ENCODE assay signal across 29 cellular contexts in genomic region chr16:75122609-75123008, GRCh38.
"Had no signal": no experiment of that assay in that cellular context is flagged by ENCODE, and none has a peak within 500 bp of the region (broad histone marks: within the 10 kb centered on the region; RNA-seq: fewer than 3 reads in every experiment).

No MANE protein-coding gene starts in this region.

- H3K27ac ChIP-seq: stomach, suprapubic skin, testis, thoracic aorta, thyroid gland, tibial artery, tibial nerve, transverse colon, upper lobe of left lung, upper lobe of right lung, uterus, vagina had no signal

- H3K27me3 ChIP-seq: stomach, suprapubic skin, testis, thyroid gland, tibial artery, tibial nerve, transverse colon, upper lobe of left lung, upper lobe of right lung, uterus, vagina had no signal

- H3K9me3 ChIP-seq: suprapubic skin, testis, thyroid gland, upper lobe of right lung, uterus, vagina had no signal

- H3K36me3 Mint-ChIP-seq: stimulated activated effector memory CD8-positive, alpha-beta T cell treated with anti-CD3 and anti-CD28 coated beads, Interleukin-12 subunit alpha, Interleukin-12 subunit beta, amount 100 ng/mL, for 72 hours; stimulated activated memory B cell treated with anti-CD40 and anti-IgM and Interleukin-4, amounts not matched to agents 10 μg/mL and 1 μg/mL and 100 μg/mL, for 72 hours; type B pancreatic cell had no signal

- ATAC-seq: stimulated activated effector memory CD8-positive, alpha-beta T cell treated with anti-CD3 and anti-CD28 coated beads, Interleukin-12 subunit alpha, Interleukin-12 subunit beta, amount 100 ng/mL, for 72 hours; stimulated activated memory B cell treated with anti-CD40 and anti-IgM and Interleukin-4, amounts not matched to agents 10 μg/mL and 1 μg/mL and 100 μg/mL, for 72 hours; stimulated activated naive B cell treated with anti-CD40 and anti-IgM and Interleukin-4, amounts not matched to agents 10 μg/mL and 1 μg/mL and 100 μg/mL, for 72 hours; stimulated activated naive CD8-positive, alpha-beta T cell treated with anti-CD3 and anti-CD28 coated beads, Interleukin-15, amount 100 ng/mL, for 72 hours; stimulated activated naive CD8-positive, alpha-beta T cell treated with anti-CD3 and anti-CD28 coated beads, Interleukin-15, Interleukin-2, amounts not matched to agents 100 U/mL and 50 U/mL, for 24 hours; upper lobe of right lung had no signal

- H3K27ac Mint-ChIP-seq: stimulated activated effector memory CD8-positive, alpha-beta T cell treated with anti-CD3 and anti-CD28 coated beads, Interleukin-12 subunit alpha, Interleukin-12 subunit beta, amount 100 ng/mL, for 72 hours; stimulated activated memory B cell treated with anti-CD40 and anti-IgM and Interleukin-4, amounts not matched to agents 10 μg/mL and 1 μg/mL and 100 μg/mL, for 72 hours; stimulated activated naive B cell treated with anti-CD40 and anti-IgM and Interleukin-4, amounts not matched to agents 10 μg/mL and 1 μg/mL and 100 μg/mL, for 72 hours; stimulated activated naive CD8-positive, alpha-beta T cell treated with anti-CD3 and anti-CD28 coated beads, Interleukin-15, amount 100 ng/mL, for 72 hours; stimulated activated naive CD8-positive, alpha-beta T cell treated with anti-CD3 and anti-CD28 coated beads, Interleukin-15, Interleukin-2, amounts not matched to agents 100 ng/mL and 50 ng/mL, for 24 hours; type B pancreatic cell had no signal

- H3K36me3 ChIP-seq: stomach, suprapubic skin, thoracic aorta, thyroid gland, tibial artery, tibial nerve, transverse colon, upper lobe of left lung, upper lobe of right lung, uterus, vagina had no signal

- H3K4me1 ChIP-seq: stomach, suprapubic skin, testis, thyroid gland, tibial artery, tibial nerve, upper lobe of left lung, upper lobe of right lung, uterus, vagina had no signal

- DNase-seq: stimulated activated CD4-positive, alpha-beta T cell treated with anti-CD3 and anti-CD28 coated beads, Interleukin-2, amount 100 ng/mL, for 48 hours; stimulated activated CD4-positive, alpha-beta T cell treated with anti-CD3 and anti-CD28 coated beads, Interleukin-4, amount 100 ng/mL, for 1 hour; stimulated activated CD4-positive, alpha-beta T cell treated with anti-CD3 and anti-CD28 coated beads, Interleukin-4, amount 100 ng/mL, for 24 hours; stimulated activated CD4-positive, alpha-beta T cell treated with anti-CD3 and anti-CD28 coated beads, Interleukin-4, amount 100 ng/mL, for 4 hours; stimulated activated CD8-positive, alpha-beta memory T cell treated with anti-CD3 and anti-CD28 coated beads, Interleukin-4, amount 100 ng/mL, for 48 hours; stimulated activated naive B cell treated with anti-CD40 and anti-IgM and Interleukin-4, amounts not matched to agents 10 μg/mL and 1 μg/mL and 100 μg/mL, for 72 hours; stimulated activated naive CD4-positive, alpha-beta T cell; stimulated activated naive CD4-positive, alpha-beta T cell treated with Interleukin-2 at 50 U/mL for 16 hours; stimulated activated naive CD8-positive, alpha-beta T cell treated with anti-CD3 and anti-CD28 coated beads, Interleukin-15, amount 100 ng/mL, for 72 hours; stimulated activated naive CD8-positive, alpha-beta T cell treated with anti-CD3 and anti-CD28 coated beads, Interleukin-15, Interleukin-2, amounts not matched to agents 100 U/mL and 50 U/mL, for 24 hours; stomach; substantia nigra; testis; thyroid gland; tibial artery; transverse colon; trophoblast cell; upper lobe of left lung; upper lobe of right lung; uterus had no signal

- H3K4me3 ChIP-seq: stomach, suprapubic skin, testis, thoracic aorta, thyroid gland, tibial artery, tibial nerve, transverse colon, upper lobe of left lung, upper lobe of right lung, uterus, vagina had no signal

- H3K4me1 Mint-ChIP-seq: stimulated activated effector memory CD8-positive, alpha-beta T cell treated with anti-CD3 and anti-CD28 coated beads, Interleukin-12 subunit alpha, Interleukin-12 subunit beta, amount 100 ng/mL, for 72 hours; stimulated activated memory B cell treated with anti-CD40 and anti-IgM and Interleukin-4, amounts not matched to agents 10 μg/mL and 1 μg/mL and 100 μg/mL, for 72 hours; stimulated activated naive B cell treated with anti-CD40 and anti-IgM and Interleukin-4, amounts not matched to agents 10 μg/mL and 1 μg/mL and 100 μg/mL, for 72 hours; stimulated activated naive CD8-positive, alpha-beta T cell treated with anti-CD3 and anti-CD28 coated beads, Interleukin-15, amount 100 ng/mL, for 72 hours had no signal

- H3K4me3 Mint-ChIP-seq: stimulated activated effector memory CD8-positive, alpha-beta T cell treated with anti-CD3 and anti-CD28 coated beads, Interleukin-12 subunit alpha, Interleukin-12 subunit beta, amount 100 ng/mL, for 72 hours; stimulated activated memory B cell treated with anti-CD40 and anti-IgM and Interleukin-4, amounts not matched to agents 10 μg/mL and 1 μg/mL and 100 μg/mL, for 72 hours; stimulated activated naive B cell treated with anti-CD40 and anti-IgM and Interleukin-4, amounts not matched to agents 10 μg/mL and 1 μg/mL and 100 μg/mL, for 72 hours; stimulated activated naive CD8-positive, alpha-beta T cell treated with anti-CD3 and anti-CD28 coated beads, Interleukin-15, amount 100 ng/mL, for 72 hours; stimulated activated naive CD8-positive, alpha-beta T cell treated with anti-CD3 and anti-CD28 coated beads, Interleukin-15, Interleukin-2, amounts not matched to agents 100 ng/mL and 50 ng/mL, for 24 hours; type B pancreatic cell had no signal

- H3K27me3 Mint-ChIP-seq: stimulated activated memory B cell treated with anti-CD40 and anti-IgM and Interleukin-4, amounts not matched to agents 10 μg/mL and 1 μg/mL and 100 μg/mL, for 72 hours; stimulated activated naive CD8-positive, alpha-beta T cell treated with anti-CD3 and anti-CD28 coated beads, Interleukin-15, amount 100 ng/mL, for 72 hours; type B pancreatic cell had no signal

- FAIRE-seq: urothelium cell line had no signal
